ENCODE assay signal across 15 cellular contexts in the genomic region with DNA sequence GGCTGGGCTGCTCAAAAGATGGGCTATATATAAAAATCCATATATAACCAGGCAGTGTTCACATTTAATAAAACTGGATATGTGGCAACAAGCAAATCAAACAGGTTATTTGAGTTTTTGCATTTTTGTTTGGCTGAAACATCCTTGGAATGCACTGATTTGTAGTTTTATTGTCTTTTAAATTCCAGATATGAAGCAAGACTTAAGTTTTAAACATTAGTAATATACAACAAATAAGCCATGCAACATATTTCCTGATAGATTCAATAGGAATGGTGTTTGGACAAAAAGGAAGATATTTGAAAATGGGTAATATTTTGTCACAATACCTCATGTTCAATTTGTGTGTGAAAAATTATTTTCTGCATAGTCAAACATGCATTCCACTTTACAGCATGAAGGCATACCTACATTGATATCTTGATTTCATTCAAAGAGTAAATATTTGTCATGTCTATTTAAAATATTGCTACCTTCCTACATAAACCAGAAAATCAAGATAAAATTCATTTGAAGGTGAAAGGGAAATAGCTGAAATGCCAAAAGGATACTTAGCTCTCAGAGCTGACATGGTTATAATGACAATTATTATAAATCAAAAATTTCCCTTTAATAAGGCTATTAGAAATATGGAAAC.
DNase-seq lines count a peak whose midpoint lies in the region; ATAC-seq, FAIRE-seq and TF ChIP-seq lines count a peak whose summit lies in the region.
"Had no signal": no experiment of that assay in that cellular context is flagged by ENCODE, and none has a peak within 500 bp of the region (broad histone marks: within the 10 kb centered on the region; RNA-seq: fewer than 3 reads in every experiment).

No MANE protein-coding gene starts in this region.

- H3K4me3 ChIP-seq in PC-3 (ENCODE audit: low read length) = peak overlapping the region; percentile 31; the same call in 1 of the 2 replicates
- no peak overlapping the region for H3K4me3 ChIP-seq in astrocyte (ENCODE audit: insufficient read depth, low read depth, low read length)
- H3K4me3 ChIP-seq in keratinocyte (ENCODE audit: control insufficient read depth in 2 of 3, extremely low read depth in 1 of 3, insufficient read depth in 2 of 3, low read depth in 1 of 3, low read length in 3 of 3) = no peak overlapping the region
- no peak overlapping the region for H3K4me3 ChIP-seq in testis

- H3K36me3 Mint-ChIP-seq in astrocyte (ENCODE audit: low read depth, unreplicated experiment) = no peaks in the 10 kb centered on the region
- H3K36me3 Mint-ChIP-seq in activated T-helper 17 cell treated with anti-CD3 and anti-CD28 coated beads, Interleukin-2, amount 50 U/mL, for 72 hours (ENCODE audit: low read depth) = no peaks in the 10 kb centered on the region
- H3K36me3 Mint-ChIP-seq: CD4-positive, alpha-beta memory T cell had no signal

- H2AFZ ChIP-seq in PC-3 (ENCODE audit: low read length) (no peak overlapping the region), astrocyte (ENCODE audit: low read depth, low read length) (no peak overlapping the region), keratinocyte (ENCODE audit: control insufficient read depth, low read length) (no peak overlapping the region)

- H3K27me3 Mint-ChIP-seq in astrocyte (ENCODE audit: low read depth, unreplicated experiment) = no peaks in the 10 kb centered on the region
- H3K27me3 Mint-ChIP-seq in activated T-helper 17 cell treated with anti-CD3 and anti-CD28 coated beads, Interleukin-2, amount 50 U/mL, for 72 hours = no peaks in the 10 kb centered on the region
- H3K27me3 Mint-ChIP-seq: B cell; CD4-positive, alpha-beta memory T cell had no signal

- no peak for TF ChIP-seq POLR2A in testis (IDR thresholded peaks at IDR 0.05)

- H3K9me3 ChIP-seq in PC-3 (ENCODE audit: low read length) (no peaks in the 10 kb centered on the region), astrocyte (ENCODE audit: insufficient read depth, low read depth, low read length) (no peaks in the 10 kb centered on the region), keratinocyte (ENCODE audit: control insufficient read depth, low read depth, low read length) (no peaks in the 10 kb centered on the region), testis (no peaks in the 10 kb centered on the region)

- TF ChIP-seq CTCF in PC-3 (conservative IDR thresholded peaks at IDR 0.05; ENCODE audit: low read depth, low read length) = no peak
- no peak for TF ChIP-seq CTCF in astrocyte (IDR thresholded peaks at IDR 0.05; ENCODE audit: insufficient read depth, low read depth, low read length)
- no peak for TF ChIP-seq CTCF in keratinocyte (optimal IDR thresholded peaks at IDR 0.05 in 1 of 3, IDR thresholded peaks at IDR 0.05 in 1 of 3, conservative IDR thresholded peaks at IDR 0.05 in 1 of 3; ENCODE audit: extremely low read depth in 1 of 3, insufficient read depth in 2 of 3, low read length in 3 of 3)
- TF ChIP-seq CTCF in testis (IDR thresholded peaks at IDR 0.05) = no peak

- CTCF ChIA-PET in PC-3 (lab: Charles Lee) = no interaction called here

- FAIRE-seq in A204.1 (lab: Jason Lieb, UNC) (peak; percentile 11), astrocyte (lab: Jason Lieb, UNC) (peak; percentile 60), keratinocyte (lab: Jason Lieb, UNC) (no peak)
- FAIRE-seq: GM12892, GM19239 had no signal

- H3K27me3 ChIP-seq in PC-3 (ENCODE audit: low read length) (no peaks in the 10 kb centered on the region), astrocyte (ENCODE audit: insufficient read depth, low read length) (no peaks in the 10 kb centered on the region), keratinocyte (ENCODE audit: control insufficient read depth, extremely low read depth, insufficient read depth, low read length) (no peaks in the 10 kb centered on the region), testis (no peaks in the 10 kb centered on the region)

- peak; percentile 89 for DNase-seq in PC-3
- DNase-seq in astrocyte (ENCODE audit: low read depth) = no peak
- no peak for DNase-seq in keratinocyte (ENCODE audit: low read depth, low spot score)
- DNase-seq in testis = no peak
- no peak for DNase-seq in activated CD4-positive, alpha-beta T cell treated with anti-CD3 and anti-CD28 coated beads, Interleukin-2, amount 50 U/mL, for 48 hours
- DNase-seq: CD4-positive, alpha-beta memory T cell; DND-41; GDM1 had no signal

- intact Hi-C loops in PC-3 (cut with micrococcal nuclease) = loop anchor here (2.0 to 10.0 kb wide), 2 partner anchors 75 to 105 kb away; no protein-coding TSS in a partner anchor
- intact Hi-C loops in testis (cut with DNase I; ENCODE audit: low total_unique reads) = no loop called here

- no TSS peak for BruUV-seq in PC-3 (replicated peaks; lab: Mats Ljungman, UMichigan)

- no peaks in the 10 kb centered on the region for H3K36me3 ChIP-seq in PC-3 (ENCODE audit: low read depth, low read length)
- no peaks in the 10 kb centered on the region for H3K36me3 ChIP-seq in astrocyte (ENCODE audit: insufficient read depth, low read length)
- H3K36me3 ChIP-seq in keratinocyte (ENCODE audit: control insufficient read depth in 2 of 2, extremely low read depth in 1 of 2, insufficient read depth in 2 of 2, low read length in 2 of 2) = no peaks in the 10 kb centered on the region
- no peaks in the 10 kb centered on the region for H3K36me3 ChIP-seq in testis (ENCODE audit: low read depth, missing control alignments)

- no peak overlapping the region for H3K9ac ChIP-seq in PC-3 (ENCODE audit: low read length)
- H3K9ac ChIP-seq in astrocyte (ENCODE audit: low read length) = no peak overlapping the region
- no peak overlapping the region for H3K9ac ChIP-seq in keratinocyte (ENCODE audit: control insufficient read depth, extremely low read depth, insufficient read depth, low read length)

- no peak overlapping the region for H3K27ac Mint-ChIP-seq in astrocyte (ENCODE audit: unreplicated experiment)
- H3K27ac Mint-ChIP-seq in activated T-helper 17 cell treated with anti-CD3 and anti-CD28 coated beads, Interleukin-2, amount 50 U/mL, for 72 hours = no peak overlapping the region
- H3K27ac Mint-ChIP-seq: B cell; CD4-positive, alpha-beta memory T cell had no signal

- no peaks in the 10 kb centered on the region for H3K79me2 ChIP-seq in PC-3 (ENCODE audit: low read length)
- H3K79me2 ChIP-seq in astrocyte (ENCODE audit: insufficient read depth, low read length) = no peaks in the 10 kb centered on the region
- no peaks in the 10 kb centered on the region for H3K79me2 ChIP-seq in keratinocyte (ENCODE audit: control insufficient read depth, insufficient read depth, low read length)

- H3K4me3 Mint-ChIP-seq in astrocyte (ENCODE audit: unreplicated experiment) = no peak overlapping the region
- no peak overlapping the region for H3K4me3 Mint-ChIP-seq in activated T-helper 17 cell treated with anti-CD3 and anti-CD28 coated beads, Interleukin-2, amount 50 U/mL, for 72 hours
- H3K4me3 Mint-ChIP-seq: B cell; CD4-positive, alpha-beta memory T cell had no signal

- ATAC-seq in PC-3 = peak; percentile 78
- ATAC-seq in activated T-helper 17 cell treated with anti-CD3 and anti-CD28 coated beads, Interleukin-2, amount 50 U/mL, for 72 hours (replicated peaks) = no peak
- ATAC-seq: HCT116 had no signal

- peaks cover 4% of the 10 kb centered on the region for H3K4me1 Mint-ChIP-seq in astrocyte (ENCODE audit: low read depth, unreplicated experiment)
- H3K4me1 Mint-ChIP-seq in activated T-helper 17 cell treated with anti-CD3 and anti-CD28 coated beads, Interleukin-2, amount 50 U/mL, for 72 hours = no peaks in the 10 kb centered on the region
- H3K4me1 Mint-ChIP-seq: B cell; CD4-positive, alpha-beta memory T cell had no signal

- no peaks in the 10 kb centered on the region for H3K9me2 ChIP-seq in PC-3 (replicated peaks; ENCODE audit: low read length)

- H3K4me2 ChIP-seq in PC-3 (ENCODE audit: low read length) = peak overlapping the region; percentile 72
- H3K4me2 ChIP-seq in astrocyte (ENCODE audit: low read length) = no peak overlapping the region
- peak overlapping the region; percentile 27 for H3K4me2 ChIP-seq in keratinocyte (ENCODE audit: control insufficient read depth, extremely low read depth, insufficient read depth, low read depth, low read length)

- H4K20me1 ChIP-seq in PC-3 (ENCODE audit: low read length) = no peaks in the 10 kb centered on the region
- no peaks in the 10 kb centered on the region for H4K20me1 ChIP-seq in astrocyte (ENCODE audit: insufficient read depth, low read length)
- H4K20me1 ChIP-seq in keratinocyte (ENCODE audit: control insufficient read depth, extremely low read depth, insufficient read depth, low read length) = no peaks in the 10 kb centered on the region

- dilution Hi-C loops in keratinocyte (cut with MboI; ENCODE audit: extremely low pct_ligation_motif_present, low sequenced_read_pairs) = no loop called here

- H3K4me1 ChIP-seq in PC-3 (ENCODE audit: insufficient read depth, low read length) (peaks cover 48% of the 10 kb centered on the region), astrocyte (ENCODE audit: insufficient read depth, low read length) (no peaks in the 10 kb centered on the region), keratinocyte (ENCODE audit: control insufficient read depth, extremely low read depth, insufficient read depth, low read length) (peaks cover 10% of the 10 kb centered on the region), testis (no peaks in the 10 kb centered on the region)

- POLR2A ChIA-PET in PC-3 (lab: Charles Lee; ENCODE audit: unreplicated experiment) = no interaction called here

- H3F3A ChIP-seq in PC-3 (ENCODE audit: low read length, unreplicated experiment) = peaks cover 9% of the 10 kb centered on the region

- H3K9me1 ChIP-seq in keratinocyte (ENCODE audit: control insufficient read depth, extremely low read depth, insufficient read depth, low read length) = no peaks in the 10 kb centered on the region

- H3K9me3 Mint-ChIP-seq in astrocyte (ENCODE audit: unreplicated experiment) = no peaks in the 10 kb centered on the region
- H3K9me3 Mint-ChIP-seq in activated T-helper 17 cell treated with anti-CD3 and anti-CD28 coated beads, Interleukin-2, amount 50 U/mL, for 72 hours = peaks cover 6% of the 10 kb centered on the region

- H3K27ac ChIP-seq in PC-3 (ENCODE audit: low read length) (peak overlapping the region; percentile 37), astrocyte (ENCODE audit: low read depth, low read length) (no peak overlapping the region), keratinocyte (ENCODE audit: control insufficient read depth, insufficient read depth, low read length) (no peak overlapping the region), testis (no peak overlapping the region)
- H3K27ac ChIP-seq: HL-60 had no signal
